ENCODE assay signal across 11 cellular contexts in genomic region chr6:20070047-20070446, GRCh38.
"Had no signal": no experiment of that assay in that cellular context is flagged by ENCODE, and none has a peak within 500 bp of the region (broad histone marks: within the 10 kb centered on the region; RNA-seq: fewer than 3 reads in every experiment).

No MANE protein-coding gene starts in this region.

- H3K36me3 ChIP-seq: HAP-1 had no signal

- ATAC-seq: GM23338, HCT116 had no signal

- H3K4me2 ChIP-seq: GM23338 had no signal

- H3K4me3 ChIP-seq: GM23248, GM23338, HAP-1 had no signal

- H3K27ac Mint-ChIP-seq: GM23338, H9, HFFc6 had no signal

- H3K9me3 ChIP-seq: HAP-1 had no signal

- H3K4me1 ChIP-seq: HAP-1 had no signal

- DNase-seq: GM23248, GOT3, H7, H9, HCEC 1CT, HFFc6 had no signal

- H3K27ac ChIP-seq: GM23248 had no signal

- FAIRE-seq: H1, H54 had no signal

- H3K9ac ChIP-seq: GM23248 had no signal

- H3K4me1 Mint-ChIP-seq: GM23338, H9 had no signal

- H3K4me3 Mint-ChIP-seq: GM23338, H9, HFFc6 had no signal

- H3K9me3 Mint-ChIP-seq: HFFc6 had no signal

- H2AFZ ChIP-seq: GM23248, GM23338 had no signal
